25 cellular contexts compared by ENCODE assay signal in genomic region chr2:26064846-26065245, GRCh38. TPM values are rescaled to one million over a fixed set of nuclear protein-coding genes. Genes with fewer than 3 reads are reported as not detected.
DNase-seq lines count a peak whose midpoint lies in the region; ATAC-seq, FAIRE-seq and TF ChIP-seq lines count a peak whose summit lies in the region.
"Had no signal": no experiment of that assay in that cellular context is flagged by ENCODE, and none has a peak within 500 bp of the region (broad histone marks: within the 10 kb centered on the region; RNA-seq: fewer than 3 reads in every experiment).

No MANE protein-coding gene starts in this region.

- H3K36me3 ChIP-seq in mucosa of descending colon (ENCODE audit: low read depth): no peaks in the 10 kb centered on the region

- H3K9me3 ChIP-seq in mucosa of descending colon: no peaks in the 10 kb centered on the region
- H3K9me3 ChIP-seq: ascending aorta, psoas muscle had no signal

- no peak overlapping the region for H3K4me3 Mint-ChIP-seq in WTC11
- H3K4me3 Mint-ChIP-seq: activated CD8-positive, alpha-beta T cell treated with anti-CD3 and anti-CD28 coated beads, Interleukin-2, amount 10 ng/mL, durations not matched to agents 7 days and 5 days; B cell; GM23338 had no signal

- no peaks in the 10 kb centered on the region for H3K27me3 Mint-ChIP-seq in WTC11 (ENCODE audit: low read depth)
- H3K27me3 Mint-ChIP-seq: B cell had no signal

- ATAC-seq in WTC11 (no peak), mucosa of descending colon (peak; percentile 60)
- ATAC-seq: activated CD4-positive, CD25-positive, alpha-beta regulatory T cell treated with anti-CD3 and anti-CD28 coated beads, Interleukin-2, amount 50 U/mL, for 24 hours; activated CD8-positive, alpha-beta T cell treated with anti-CD3 and anti-CD28 coated beads, Interleukin-2, amount 10 ng/mL, durations not matched to agents 7 days and 5 days; GM23338; psoas muscle had no signal

- peaks cover 1% of the 10 kb centered on the region for H3K36me3 Mint-ChIP-seq in WTC11

- FAIRE-seq in H54 (lab: Jason Lieb, UNC): peak; percentile 75
- FAIRE-seq: endothelial cell of umbilical vein had no signal

- H3K4me3 ChIP-seq in mucosa of descending colon: no peak overlapping the region
- H3K4me3 ChIP-seq: ascending aorta, GM23338, lung, psoas muscle had no signal

- CTCF ChIA-PET in WTC11 (lab: Charles Lee): interaction anchor here (1.4 to 2.6 kb wide), 2 partner anchors 23 to 73 kb away, joined by 3 to 11 read pairs; no protein-coding TSS in a partner anchor

- no peak for TF ChIP-seq POLR2A in H54 (IDR thresholded peaks at IDR 0.05; ENCODE audit: low read depth, low read length)

- H3K27ac Mint-ChIP-seq in WTC11: peak overlapping the region; percentile 71; the same call in 1 of the 2 replicates
- H3K27ac Mint-ChIP-seq: activated CD8-positive, alpha-beta T cell treated with anti-CD3 and anti-CD28 coated beads, Interleukin-2, amount 10 ng/mL, durations not matched to agents 7 days and 5 days; B cell; GM23338 had no signal

- no peaks in the 10 kb centered on the region for H3K9me3 Mint-ChIP-seq in WTC11
- H3K9me3 Mint-ChIP-seq: GM23338 had no signal

- no peak for TF ChIP-seq CTCF in WTC11 (IDR thresholded peaks at IDR 0.05)
- no peak for TF ChIP-seq CTCF in mucosa of descending colon (IDR thresholded peaks at IDR 0.05)

- peak; percentile 7 for DNase-seq in NOMO-1 treated with DMSO at 0.1 percent for 48 hours (lab: John Stamatoyannopoulos, UW; ENCODE audit: unreplicated experiment)
- no peak for DNase-seq in NOMO-1 treated with dmso at 0.1 percent for 144 hours (lab: John Stamatoyannopoulos, UW; ENCODE audit: unreplicated experiment)
- no peak for DNase-seq in H54 (ENCODE audit: insufficient read length, low spot score)
- no peak for DNase-seq in WTC11 (ENCODE audit: low spot score)
- DNase-seq in mucosa of descending colon: no peak
- DNase-seq in HCEC 1CT: no peak
- DNase-seq in NCI-H510A treated with DMSO at 0.1 percent for 48 hours (lab: John Stamatoyannopoulos, UW): no peak
- DNase-seq in SIG-M5 (lab: John Stamatoyannopoulos, UW): no peak
- DNase-seq: activated CD8-positive, alpha-beta T cell treated with anti-CD3 and anti-CD28 coated beads, Interleukin-2, amount 10 ng/mL, durations not matched to agents 7 days and 5 days; activated naive CD4-positive, alpha-beta T cell treated with anti-CD3 and anti-CD28 coated beads, Interleukin-2, amount 50 U/mL, for 16 hours; activated T-cell treated with anti-CD3 and anti-CD28 coated beads, Interleukin-2, amount 50 U/mL, for 48 hours; DMS79; head of caudate nucleus; NCI-H1048; NCI-H1694 treated with DMSO at 0.1 percent for 48 hours; NCI-H2171; NCI-H526; psoas muscle; substantia nigra had no signal

- H3K4me1 ChIP-seq in mucosa of descending colon (ENCODE audit: low read depth): peaks cover 16% of the 10 kb centered on the region

- intact Hi-C loops in mucosa of descending colon (cut with DNase I, micrococcal nuclease): no loop called here

- peaks cover 33% of the 10 kb centered on the region for H3K4me1 Mint-ChIP-seq in WTC11

- POLR2A ChIA-PET in WTC11 (lab: Charles Lee): no interaction called here

TF ChIP-seq in WTC11, 78 proteins besides CTCF, POLR2A, EP300 and RAD21:
- peak; percentile 6; the same call in 1 of the 2 replicates for TF ChIP-seq GTF2I (CRISPR knock-in tag; conservative IDR thresholded peaks at IDR 0.05)
- TF ChIP-seq FOXP4 (CRISPR knock-in tag; IDR thresholded peaks at IDR 0.05): no peak

RNA-seq across cellular contexts. Expression of gene RAB10, which starts 31.0 kb away (rescaled TPM):
- 127 to 142 TPM (median 132 TPM) in 3 replicates for total RNA-seq in WTC11 (2021)
- total RNA-seq in mucosa of descending colon: 100 to 1,000 TPM; 129 to 166 (median 162) TPM
